2 cellular contexts compared by ENCODE assay signal in genomic region chr6:27273783-27274182, GRCh38.
TF ChIP-seq lines count a peak whose summit lies in the region.

No MANE protein-coding gene starts in this region.

TF ChIP-seq in GM23338, 12 proteins besides CTCF, POLR2A, EP300 and RAD21:
- TF ChIP-seq EZH2 (IDR thresholded peaks at IDR 0.05; ENCODE audit: low read depth, unreplicated experiment) (no peak), CREB1 (CRISPR knock-in tag; IDR thresholded peaks at IDR 0.05; ENCODE audit: low read depth) (no peak), ZNF462 (CRISPR knock-in tag; IDR thresholded peaks at IDR 0.05) (no peak), ZNF114 (CRISPR knock-in tag; IDR thresholded peaks at IDR 0.05) (no peak), ZNF331 (CRISPR knock-in tag; IDR thresholded peaks at IDR 0.05; ENCODE audit: low read depth) (no peak), POLR2AphosphoS5 (IDR thresholded peaks at IDR 0.05; ENCODE audit: low read depth) (no peak), ETS1 (IDR thresholded peaks at IDR 0.05) (no peak), NANOG (IDR thresholded peaks at IDR 0.05; ENCODE audit: borderline replicate concordance) (no peak), STAT1 (IDR thresholded peaks at IDR 0.05; ENCODE audit: unreplicated experiment) (no peak), EZH2phosphoT487 (IDR thresholded peaks at IDR 0.05; ENCODE audit: unreplicated experiment) (no peak), REST (IDR thresholded peaks at IDR 0.05; ENCODE audit: unreplicated experiment) (no peak), JUNB (IDR thresholded peaks at IDR 0.05; ENCODE audit: unreplicated experiment) (no peak)

TF ChIP-seq in K562, 482 proteins besides CTCF, POLR2A, EP300 and RAD21 (continues in another document):
- TF ChIP-seq ZEB2 (IDR thresholded peaks at IDR 0.05), result no peak
- TF ChIP-seq TSHZ1 (CRISPR knock-in tag; IDR thresholded peaks at IDR 0.05), result no peak
- TF ChIP-seq UBTF (IDR thresholded peaks at IDR 0.05; ENCODE audit: borderline replicate concordance in 1 of 2, low read depth in 2 of 2, low read length in 2 of 2), result no peak
- no peak for TF ChIP-seq CC2D1A (IDR thresholded peaks at IDR 0.05)
- peak; percentile 40 for TF ChIP-seq POLR3A (IDR thresholded peaks at IDR 0.05; ENCODE audit: borderline replicate concordance, extremely low read depth, insufficient read depth, insufficient read length)
- no peak for TF ChIP-seq ZNF584 (CRISPR knock-in tag; IDR thresholded peaks at IDR 0.05; ENCODE audit: low read depth)
- TF ChIP-seq CUX1 (CRISPR knock-in tag; IDR thresholded peaks at IDR 0.05), result no peak
- TF ChIP-seq FOXO4 (CRISPR knock-in tag; IDR thresholded peaks at IDR 0.05), result no peak
- no peak for TF ChIP-seq ZNF224 (CRISPR knock-in tag; IDR thresholded peaks at IDR 0.05)
- no peak for TF ChIP-seq EGR1 (conservative IDR thresholded peaks at IDR 0.05)
- TF ChIP-seq SPI1 (IDR thresholded peaks at IDR 0.05; ENCODE audit: borderline replicate concordance, low read depth, low read length), result no peak
- TF ChIP-seq SMARCA5 (IDR thresholded peaks at IDR 0.05), result peak; percentile 50; the same call in 1 of the 2 replicates
- TF ChIP-seq HMBOX1 (IDR thresholded peaks at IDR 0.05), result 0 out of 2 replicates have a peak, but pooled peaks have one; percentile 20
- peak; percentile 81 for TF ChIP-seq GTF3C2 (IDR thresholded peaks at IDR 0.05; ENCODE audit: borderline replicate concordance, extremely low read depth, insufficient read length)
- TF ChIP-seq CXXC5 (CRISPR knock-in tag; IDR thresholded peaks at IDR 0.05), result no peak
- TF ChIP-seq ZFPM2 (CRISPR knock-in tag; IDR thresholded peaks at IDR 0.05), result no peak
- no peak for TF ChIP-seq FUS (optimal IDR thresholded peaks at IDR 0.05; ENCODE audit: low read depth, low read length)
- no peak for TF ChIP-seq MED1 (CRISPR knock-in tag; IDR thresholded peaks at IDR 0.05; ENCODE audit: borderline replicate concordance)
- TF ChIP-seq GATAD2A (IDR thresholded peaks at IDR 0.05), result no peak
- TF ChIP-seq RCOR1 (IDR thresholded peaks at IDR 0.05; ENCODE audit: borderline replicate concordance in 1 of 2, low read depth in 2 of 2, low read length in 2 of 2), result no peak
- no peak for TF ChIP-seq KAT8 (IDR thresholded peaks at IDR 0.05; ENCODE audit: low read depth)
- TF ChIP-seq HLTF (IDR thresholded peaks at IDR 0.05), result no peak
- TF ChIP-seq EZH2 (IDR thresholded peaks at IDR 0.05; ENCODE audit: borderline replicate concordance, low read depth, low read length), result no peak
- no peak for TF ChIP-seq PKNOX1 (IDR thresholded peaks at IDR 0.05)
- TF ChIP-seq E2F6 (IDR thresholded peaks at IDR 0.05; ENCODE audit: borderline replicate concordance in 1 of 2, extremely low read depth in 1 of 2, insufficient read depth in 1 of 2, insufficient read length in 1 of 2, low read depth in 1 of 2, low read length in 1 of 2, poor library complexity in 1 of 2, severe bottlenecking in 1 of 2), result no peak
- no peak for TF ChIP-seq ZFP91 (CRISPR knock-in tag; IDR thresholded peaks at IDR 0.05)
- TF ChIP-seq ZBTB7A (IDR thresholded peaks at IDR 0.05; ENCODE audit: borderline replicate concordance, control insufficient read depth, low read depth, low read length), result peak; percentile 91
- no peak for TF ChIP-seq ZNF324 (CRISPR knock-in tag; IDR thresholded peaks at IDR 0.05)
- TF ChIP-seq POLR3G (IDR thresholded peaks at IDR 0.05; ENCODE audit: extremely low read depth, insufficient read length, insufficient replicate concordance), result no peak
- peak; percentile 76 for TF ChIP-seq TBP (optimal IDR thresholded peaks at IDR 0.05; ENCODE audit: low read depth, low read length)
